ENCODE assay signal across 17 cellular contexts in genomic region chr9:15158019-15158418, GRCh38.
DNase-seq lines count a peak whose midpoint lies in the region; ATAC-seq, FAIRE-seq and TF ChIP-seq lines count a peak whose summit lies in the region.
"Had no signal": no experiment of that assay in that cellular context is flagged by ENCODE, and none has a peak within 500 bp of the region (broad histone marks: within the 10 kb centered on the region; RNA-seq: fewer than 3 reads in every experiment).

No MANE protein-coding gene starts in this region.

- no peak overlapping the region for H3K4me3 Mint-ChIP-seq in nephron
- H3K4me3 Mint-ChIP-seq: GM23338 had no signal

- no peaks in the 10 kb centered on the region for H3K9me3 Mint-ChIP-seq in nephron

- peaks cover 11 to 19% of the 10 kb centered on the region in 2 donors for H3K4me1 ChIP-seq in aorta (ENCODE audit: control insufficient read depth in 1 of 2, insufficient read depth in 2 of 2, low read length in 2 of 2)

- no peaks in the 10 kb centered on the region for H3K27me3 ChIP-seq in bronchial epithelial cell (ENCODE audit: control insufficient read depth, insufficient read depth, low read length)
- no peaks in the 10 kb centered on the region for H3K27me3 ChIP-seq in aorta (ENCODE audit: control insufficient read depth in 1 of 2, insufficient read depth in 2 of 2, low read length in 1 of 2)
- H3K27me3 ChIP-seq: BLaER1 treated with 17β-estradiol and CSF1 and Interleukin-3, amounts not matched to agents 10 nM and 100 nM had no signal

- peak overlapping the region; percentile 82 to 99 for H3K27ac ChIP-seq in aorta (ENCODE audit: low read depth in 1 of 2, low read length in 2 of 2)
- H3K27ac ChIP-seq: BLaER1 treated with 17β-estradiol and CSF1 and Interleukin-3, amounts not matched to agents 10 nM and 100 nM; HL-60 had no signal

- H3K36me3 ChIP-seq in bronchial epithelial cell (ENCODE audit: control insufficient read depth, insufficient read depth, low read length): no peaks in the 10 kb centered on the region
- H3K36me3 ChIP-seq in aorta (ENCODE audit: control insufficient read depth in 1 of 2, insufficient read depth in 2 of 2, low read length in 1 of 2): no peaks in the 10 kb centered on the region
- H3K36me3 ChIP-seq: BLaER1 treated with 17β-estradiol and CSF1 and Interleukin-3, amounts not matched to agents 10 nM and 100 nM had no signal

- peak overlapping the region; percentile 43 to 80 (median 73) for H3K27ac Mint-ChIP-seq in nephron
- H3K27ac Mint-ChIP-seq: GM23338 had no signal

- peaks cover 39% of the 10 kb centered on the region for H3K4me1 Mint-ChIP-seq in nephron

- H3K9me3 ChIP-seq in aorta (ENCODE audit: control insufficient read depth, low read length): no peaks in the 10 kb centered on the region
- H3K9me3 ChIP-seq: BLaER1 treated with 17β-estradiol and CSF1 and Interleukin-3, amounts not matched to agents 10 nM and 100 nM had no signal

- DNase-seq in NCI-H82 (lab: John Stamatoyannopoulos, UW): peak; percentile 18
- no peak for DNase-seq in NCI-H82 treated with DMSO at 0.1 percent for 48 hours (lab: John Stamatoyannopoulos, UW; ENCODE audit: unreplicated experiment)
- DNase-seq in bronchial epithelial cell (ENCODE audit: low read depth): peak; percentile 32
- no peak for DNase-seq in aorta
- DNase-seq in G401 (ENCODE audit: low spot score): no peak
- no peak for DNase-seq in NCI-H2196 (lab: John Stamatoyannopoulos, UW; ENCODE audit: unreplicated experiment)
- DNase-seq: 8988T, NCI-H1092 treated with DMSO at 0.1 percent for 48 hours, NCI-H187, SHP77 had no signal

- in situ Hi-C loops in G401 (cut with HindIII; ENCODE audit: low sequenced_read_pairs): no loop called here

- H3K36me3 Mint-ChIP-seq in nephron (ENCODE audit: low read depth): no peaks in the 10 kb centered on the region

- no peak overlapping the region for H3K4me3 ChIP-seq in bronchial epithelial cell (ENCODE audit: low read depth, low read length)
- no peak overlapping the region for H3K4me3 ChIP-seq in aorta (ENCODE audit: low read length in 2 of 2)
- H3K4me3 ChIP-seq: BLaER1 treated with 17β-estradiol and CSF1 and Interleukin-3, amounts not matched to agents 10 nM and 100 nM; GM23338; K562 had no signal

- H3K27me3 Mint-ChIP-seq in nephron (ENCODE audit: low read depth): no peaks in the 10 kb centered on the region

- intact Hi-C loops in aorta (cut with DNase I): loop anchor here in 1 of 2 donors (5.0 to 10.0 kb wide), 2 partner anchors 89 to 147 kb away; partner anchors contain the start of gene TTC39B

- no peak for FAIRE-seq in bronchial epithelial cell (lab: Jason Lieb, UNC)
- FAIRE-seq: K562, RCC 7860 had no signal

- ATAC-seq in aorta (ENCODE audit: low FRiP score) (no peak), HG02970 (IDR thresholded peaks at IDR 0.05; ENCODE audit: low FRiP score, unreplicated experiment) (no peak)
- ATAC-seq: GM23338, K562 had no signal

- TF ChIP-seq CTCF in bronchial epithelial cell (IDR thresholded peaks at IDR 0.05; ENCODE audit: insufficient read depth, low read length, severe bottlenecking) (no peak), nephron (IDR thresholded peaks at IDR 0.05; ENCODE audit: unreplicated experiment in 3 of 3) (no peak)

Comparison
In these comparisons a context has a peak if more than half of its experiments do, and no peak if none do; other contexts are left out.
1. DNase-seq: peak in NCI-H82 (single experiment) and bronchial epithelial cell (single experiment); none in NCI-H82 treated with DMSO at 0.1 percent for 48 hours (single experiment), aorta (0 of 2), G401 (single experiment) and NCI-H2196 (single experiment).